9 cellular contexts compared by ENCODE assay signal in genomic region chr11:75577198-75577597, GRCh38. TPM values are rescaled to one million over a fixed set of nuclear protein-coding genes. Genes with fewer than 3 reads are reported as not detected.
DNase-seq lines count a peak whose midpoint lies in the region; ATAC-seq and TF ChIP-seq lines count a peak whose summit lies in the region.
"Had no signal": no experiment of that assay in that cellular context is flagged by ENCODE, and none has a peak within 500 bp of the region (broad histone marks: within the 10 kb centered on the region; RNA-seq: fewer than 3 reads in every experiment).

No MANE protein-coding gene starts in this region.

- no peak for TF ChIP-seq POLR2A in lower leg skin (IDR thresholded peaks at IDR 0.05)

- intact Hi-C loops in lower leg skin (cut with DNase I; ENCODE audit: low total_unique reads): no loop called here

- TF ChIP-seq CTCF in glutamatergic neuron (IDR thresholded peaks at IDR 0.05; ENCODE audit: partially characterized antibody, unreplicated experiment) (peak; percentile 68), lower leg skin (IDR thresholded peaks at IDR 0.05) (no peak)

- WGBS in lower leg skin, 2 donors: 16 to 31% methylated on average over 7 to 10 of the region's 11 CpGs

- no peaks in the 10 kb centered on the region for H3K27me3 Mint-ChIP-seq in activated T-cell treated with anti-CD3 and anti-CD28 coated beads, Interleukin-2, amount 50 U/mL, for 4 hours (ENCODE audit: low read depth)
- H3K27me3 Mint-ChIP-seq in glutamatergic neuron (ENCODE audit: unreplicated experiment): peaks cover 8% of the 10 kb centered on the region

- ATAC-seq in activated T-cell treated with anti-CD3 and anti-CD28 coated beads, Interleukin-2, amount 50 U/mL, for 4 hours: peak in 1 of 2 donors; percentile 46
- ATAC-seq in GM18868 (IDR thresholded peaks at IDR 0.05; ENCODE audit: unreplicated experiment): no peak

- DNase-seq in COLO829 (ENCODE audit: low spot score) (peak; percentile 56), NAMALWA (ENCODE audit: low spot score) (peak; percentile 37), glutamatergic neuron (peak; percentile 69), lower leg skin (ENCODE audit: low spot score in 2 of 2) (no peak), GF-D8 (lab: John Stamatoyannopoulos, UW) (no peak)
- peak; percentile 64 for DNase-seq in activated T-cell treated with anti-CD3 and anti-CD28 coated beads, Interleukin-2, amount 50 U/mL, for 4 hours
- DNase-seq in stimulated activated CD4-positive, alpha-beta T cell treated with anti-CD3 and anti-CD28 coated beads, TNF-alpha, amount 100 ng/mL, for 1 hour (ENCODE audit: low read depth in 3 of 3, low spot score in 1 of 3): peak in 2 of 3 donors; percentile 22 to 49

- peaks cover 10% of the 10 kb centered on the region for H3K4me1 Mint-ChIP-seq in activated T-cell treated with anti-CD3 and anti-CD28 coated beads, Interleukin-2, amount 50 U/mL, for 4 hours (ENCODE audit: low read depth)
- peaks cover 6% of the 10 kb centered on the region for H3K4me1 Mint-ChIP-seq in glutamatergic neuron (ENCODE audit: low read depth, unreplicated experiment)

- no peak overlapping the region for H3K27ac Mint-ChIP-seq in glutamatergic neuron (ENCODE audit: unreplicated experiment)

- H3K4me3 Mint-ChIP-seq in activated T-cell treated with anti-CD3 and anti-CD28 coated beads, Interleukin-2, amount 50 U/mL, for 4 hours: no peak overlapping the region
- no peak overlapping the region for H3K4me3 Mint-ChIP-seq in glutamatergic neuron (ENCODE audit: unreplicated experiment)

- H3K4me3 ChIP-seq in lower leg skin (ENCODE audit: low read depth, poor library complexity, severe bottlenecking): no peak overlapping the region
- H3K4me3 ChIP-seq: lung had no signal

- H3K9me3 Mint-ChIP-seq in activated T-cell treated with anti-CD3 and anti-CD28 coated beads, Interleukin-2, amount 50 U/mL, for 4 hours: no peaks in the 10 kb centered on the region
- H3K9me3 Mint-ChIP-seq in glutamatergic neuron (ENCODE audit: unreplicated experiment): no peaks in the 10 kb centered on the region

- H3K36me3 Mint-ChIP-seq in activated T-cell treated with anti-CD3 and anti-CD28 coated beads, Interleukin-2, amount 50 U/mL, for 4 hours (ENCODE audit: insufficient read depth): peaks cover 4% of the 10 kb centered on the region
- peaks cover 5% of the 10 kb centered on the region for H3K36me3 Mint-ChIP-seq in glutamatergic neuron (ENCODE audit: unreplicated experiment)

RNA-seq across cellular contexts. Expression of gene SERPINH1, which starts 15.1 kb away (rescaled TPM):
- 10 to 100 TPM; 17.6 to 19.8 (median 17.8) TPM for total RNA-seq in activated T-cell treated with anti-CD3 and anti-CD28 coated beads, Interleukin-2, amount 50 U/mL, for 4 hours
- 35.0 TPM for total RNA-seq in glutamatergic neuron (ENCODE audit: unreplicated experiment)
- total RNA-seq in lower leg skin: 100 to 1,000 TPM in 2 of 4 donors, 10 to 100 TPM in 2; 73.3 to 116 (median 94.3) TPM

RNA-seq across cellular contexts. Expression of gene GDPD5, which starts 51.5 kb away (rescaled TPM):
- 10 to 100 TPM in 1 of 3 donors, 1 to 10 TPM in 2; 5.4 to 10.9 (median 9.8) TPM for total RNA-seq in activated T-cell treated with anti-CD3 and anti-CD28 coated beads, Interleukin-2, amount 50 U/mL, for 4 hours
- total RNA-seq in glutamatergic neuron (ENCODE audit: unreplicated experiment): 147 TPM
- 1 to 10 TPM; 3.9 to 8.5 (median 5.2) TPM for total RNA-seq in lower leg skin

Comparison
In these comparisons a context has a peak if more than half of its experiments do, and no peak if none do; other contexts are left out.
1. DNase-seq: peak in COLO829 (single experiment), NAMALWA (single experiment), activated T-cell treated with anti-CD3 and anti-CD28 coated beads, Interleukin-2, amount 50 U/mL, for 4 hours (single experiment), glutamatergic neuron (single experiment) and stimulated activated CD4-positive, alpha-beta T cell treated with anti-CD3 and anti-CD28 coated beads, TNF-alpha, amount 100 ng/mL, for 1 hour (2 of 3); none in lower leg skin (0 of 2) and GF-D8 (single experiment).
2. RNA of gene GDPD5, which starts 51.5 kb away (total RNA-seq): 147 TPM in glutamatergic neuron (single experiment); 5.4 to 10.9 TPM in activated T-cell treated with anti-CD3 and anti-CD28 coated beads, Interleukin-2, amount 50 U/mL, for 4 hours and 3.9 to 8.5 TPM in lower leg skin; every median in the first group is over 10 times any median in the second.